In the genomic region with DNA sequence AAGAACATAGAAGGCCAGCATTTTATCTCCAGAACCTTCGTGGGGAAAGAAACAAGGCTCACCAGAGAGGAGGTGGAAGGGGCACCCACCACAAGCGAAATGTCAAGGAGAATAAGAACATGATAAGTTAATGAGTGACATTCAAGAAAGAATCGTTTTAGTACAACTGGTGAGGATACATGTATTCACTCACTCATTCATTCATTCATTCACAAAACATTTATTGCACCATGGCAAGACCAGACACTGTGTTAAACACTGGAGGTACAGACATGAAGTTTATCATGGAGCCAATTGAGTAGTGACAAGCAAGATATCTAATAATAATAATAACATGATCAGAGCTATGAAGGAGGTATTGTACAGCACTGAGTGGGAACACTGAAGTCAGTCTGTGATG, we compare ENCODE assay signal across 36 cellular contexts. TPM values are rescaled to one million over a fixed set of nuclear protein-coding genes. Genes with fewer than 3 reads are reported as not detected.
DNase-seq lines count a peak whose midpoint lies in the region; ATAC-seq, FAIRE-seq and TF ChIP-seq lines count a peak whose summit lies in the region.
"Had no signal": no experiment of that assay in that cellular context is flagged by ENCODE, and none has a peak within 500 bp of the region (broad histone marks: within the 10 kb centered on the region; RNA-seq: fewer than 3 reads in every experiment).

No MANE protein-coding gene starts in this region.

- no peak for ATAC-seq in activated naive CD4-positive, alpha-beta T cell treated with anti-CD3 and anti-CD28 coated beads, Interleukin-2, amount 50 U/mL, for 72 hours
- no peak for ATAC-seq in GM12878
- ATAC-seq in naive thymus-derived CD8-positive, alpha-beta T cell, result no peak
- ATAC-seq: activated CD8-positive, alpha-beta T cell treated with anti-CD3 and anti-CD28 coated beads, Interleukin-2, amount 10 ng/mL, durations not matched to agents 7 days and 5 days; body of pancreas; gastrocnemius medialis had no signal

- H3K4me1 Mint-ChIP-seq in activated naive CD4-positive, alpha-beta T cell treated with anti-CD3 and anti-CD28 coated beads, Interleukin-2, amount 50 U/mL, for 24 hours, result peaks cover 31% of the 10 kb centered on the region
- H3K4me1 Mint-ChIP-seq in naive thymus-derived CD8-positive, alpha-beta T cell, result peaks cover 20 to 40% (median 28%) of the 10 kb centered on the region in 4 donors
- H3K4me1 Mint-ChIP-seq in type B pancreatic cell (ENCODE audit: unreplicated experiment), result peaks cover 12% of the 10 kb centered on the region
- peaks cover 29% of the 10 kb centered on the region for H3K4me1 Mint-ChIP-seq in activated T-helper 1 cell treated with anti-CD3 and anti-CD28 coated beads, Interleukin-12 subunit alpha, Interleukin-12 subunit beta, Interleukin-2, Interleukin-4 antibody, amounts not matched to agents 30 ng/mL and 10 ng/mL and 1 ng/mL, durations not matched to agents 14 hours and 24 hours and 36 hours (ENCODE audit: low read depth)

- no peak overlapping the region for H3K4me3 ChIP-seq in GM12878
- H3K4me3 ChIP-seq: adrenal gland, body of pancreas, gastrocnemius medialis, MG63, right atrium auricular region, smooth muscle cell, thoracic aorta had no signal

- no peak overlapping the region for H3K4me3 Mint-ChIP-seq in activated naive CD4-positive, alpha-beta T cell treated with anti-CD3 and anti-CD28 coated beads, Interleukin-2, amount 50 U/mL, for 24 hours
- peak overlapping the region in 4 of 10 donors; percentile 59 to 97 (median 70) for H3K4me3 Mint-ChIP-seq in naive thymus-derived CD8-positive, alpha-beta T cell
- peak overlapping the region; percentile 88 for H3K4me3 Mint-ChIP-seq in type B pancreatic cell
- H3K4me3 Mint-ChIP-seq in activated T-helper 1 cell treated with anti-CD3 and anti-CD28 coated beads, Interleukin-12 subunit alpha, Interleukin-12 subunit beta, Interleukin-2, Interleukin-4 antibody, amounts not matched to agents 30 ng/mL and 10 ng/mL and 1 ng/mL, durations not matched to agents 14 hours and 24 hours and 36 hours, result no peak overlapping the region
- H3K4me3 Mint-ChIP-seq: HFFc6 had no signal

- no peaks in the 10 kb centered on the region for H3K9me3 ChIP-seq in GM12878 (replicated peaks; ENCODE audit: control insufficient read depth, insufficient read depth, low read length)
- H3K9me3 ChIP-seq: adrenal gland, body of pancreas, gastrocnemius medialis, MG63, right atrium auricular region, thoracic aorta had no signal

- 78% methylated on average over 3 of the region's 3 CpGs for WGBS in GM12878 (ENCODE audit: insufficient coverage, insufficient replicate concordance, low lambda C conversion rate, missing lambda C conversion rate)

- RAD21 ChIA-PET in GM12878 (lab: Charles Lee; ENCODE audit: unreplicated experiment), result interaction anchor here (2.0 to 5.3 kb wide), 2 partner anchors 67 to 118 kb away, joined by 8 to 28 read pairs; no protein-coding TSS in a partner anchor

- no peak for TF ChIP-seq RAD21 in GM12878 (IDR thresholded peaks at IDR 0.05; ENCODE audit: insufficient read depth, low read depth, low read length)

- no peak for TF ChIP-seq POLR2A in GM12878 (IDR thresholded peaks at IDR 0.05; ENCODE audit: low read depth, low read length)

- H3K36me3 Mint-ChIP-seq in activated naive CD4-positive, alpha-beta T cell treated with anti-CD3 and anti-CD28 coated beads, Interleukin-2, amount 50 U/mL, for 24 hours, result no peaks in the 10 kb centered on the region
- peaks cover 9 to 11% of the 10 kb centered on the region in 2 donors for H3K36me3 Mint-ChIP-seq in activated naive CD4-positive, alpha-beta T cell treated with anti-CD3 and anti-CD28 coated beads, Interleukin-2, amount 50 U/mL, for 72 hours
- H3K36me3 Mint-ChIP-seq in naive thymus-derived CD8-positive, alpha-beta T cell, result no peaks in the 10 kb centered on the region
- no peaks in the 10 kb centered on the region for H3K36me3 Mint-ChIP-seq in type B pancreatic cell
- peaks cover 10% of the 10 kb centered on the region for H3K36me3 Mint-ChIP-seq in activated T-helper 1 cell treated with anti-CD3 and anti-CD28 coated beads, Interleukin-12 subunit alpha, Interleukin-12 subunit beta, Interleukin-2, Interleukin-4 antibody, amounts not matched to agents 30 ng/mL and 10 ng/mL and 1 ng/mL, durations not matched to agents 14 hours and 24 hours and 36 hours (ENCODE audit: low read depth)

- DNase-seq in activated naive CD4-positive, alpha-beta T cell treated with anti-CD3 and anti-CD28 coated beads, Interleukin-2, amount 50 U/mL, for 72 hours (ENCODE audit: low spot score in 2 of 2), result no peak
- DNase-seq in GM12878 (ENCODE audit: low read depth, low spot score), result no peak
- no peak for DNase-seq in naive thymus-derived CD8-positive, alpha-beta T cell
- no peak for DNase-seq in type B pancreatic cell (ENCODE audit: extremely low spot score, unreplicated experiment)
- no peak for DNase-seq in medulla oblongata (ENCODE audit: extremely low spot score)
- DNase-seq in activated T-helper 1 cell treated with anti-CD3 and anti-CD28 coated beads, Interleukin-12 subunit alpha, Interleukin-12 subunit beta, Interleukin-2, Interleukin-4 antibody, amounts not matched to agents 30 ng/mL and 10 ng/mL and 1 ng/mL, durations not matched to agents 14 hours and 24 hours and 36 hours (ENCODE audit: low spot score), result no peak
- no peak for DNase-seq in NCI-H1694 (lab: John Stamatoyannopoulos, UW)
- DNase-seq: activated CD4-positive, alpha-beta T cell treated with anti-CD3 and anti-CD28 coated beads for 4 hours; activated CD8-positive, alpha-beta T cell treated with anti-CD3 and anti-CD28 coated beads, Interleukin-2, amount 10 ng/mL, durations not matched to agents 7 days and 5 days; activated gamma-delta T cell; activated T-cell treated with anti-CD3 and anti-CD28 coated beads for 4 hours; adrenal gland; body of pancreas; DMS153; gastrocnemius medialis; HFFc6; kidney glomerular epithelial cell; MG63; NCI-H1105 treated with DMSO at 0.1 percent for 48 hours; NCI-H1930; NCI-H2171 treated with DMSO at 0.1 percent for 48 hours; NCI-H526; posterior cingulate gyrus; stimulated activated CD4-positive, alpha-beta T cell treated with anti-CD3 and anti-CD28 coated beads, Interleukin-1b, Interleukin-23, amount 100 ng/mL, for 48 hours; SW 1271; T-helper 9 cell had no signal

- in situ Hi-C loops in GM12878 (cut with MboI), result loop anchor here (5.0 kb wide), 1 partner anchor 120 kb away; no protein-coding TSS in a partner anchor

- H3K36me3 ChIP-seq in GM12878 (ENCODE audit: control insufficient read depth in 2 of 2, insufficient read depth in 2 of 2, low read length in 1 of 2), result no peaks in the 10 kb centered on the region
- H3K36me3 ChIP-seq: adrenal gland, gastrocnemius medialis, MG63, right atrium auricular region, thoracic aorta had no signal

- no peak for FAIRE-seq in GM12878 (lab: Jason Lieb, UNC)
- FAIRE-seq: A204.1, endothelial cell of umbilical vein, H1, RCC 7860 had no signal

- no peaks in the 10 kb centered on the region for H4K20me1 ChIP-seq in GM12878 (ENCODE audit: control insufficient read depth, insufficient read depth)

- H3K4me1 ChIP-seq in GM12878 (ENCODE audit: control insufficient read depth, insufficient read depth, low read length), result peaks cover 16% of the 10 kb centered on the region

- H3K9me3 Mint-ChIP-seq in activated naive CD4-positive, alpha-beta T cell treated with anti-CD3 and anti-CD28 coated beads, Interleukin-2, amount 50 U/mL, for 24 hours, result no peaks in the 10 kb centered on the region
- no peaks in the 10 kb centered on the region for H3K9me3 Mint-ChIP-seq in activated naive CD4-positive, alpha-beta T cell treated with anti-CD3 and anti-CD28 coated beads, Interleukin-2, amount 50 U/mL, for 72 hours
- H3K9me3 Mint-ChIP-seq in naive thymus-derived CD8-positive, alpha-beta T cell, result peaks cover 0 to 10% (median 0%) of the 10 kb centered on the region in 9 donors
- H3K9me3 Mint-ChIP-seq in type B pancreatic cell, result no peaks in the 10 kb centered on the region
- peaks cover 11% of the 10 kb centered on the region for H3K9me3 Mint-ChIP-seq in activated T-helper 1 cell treated with anti-CD3 and anti-CD28 coated beads, Interleukin-12 subunit alpha, Interleukin-12 subunit beta, Interleukin-2, Interleukin-4 antibody, amounts not matched to agents 30 ng/mL and 10 ng/mL and 1 ng/mL, durations not matched to agents 14 hours and 24 hours and 36 hours
- H3K9me3 Mint-ChIP-seq: stimulated activated naive CD8-positive, alpha-beta T cell treated with anti-CD3 and anti-CD28 coated beads, Interleukin-15, Interleukin-2, amounts not matched to agents 100 ng/mL and 50 ng/mL, for 24 hours had no signal

- peak overlapping the region; percentile 56 for H3K27ac Mint-ChIP-seq in activated naive CD4-positive, alpha-beta T cell treated with anti-CD3 and anti-CD28 coated beads, Interleukin-2, amount 50 U/mL, for 24 hours
- no peak overlapping the region for H3K27ac Mint-ChIP-seq in activated naive CD4-positive, alpha-beta T cell treated with anti-CD3 and anti-CD28 coated beads, Interleukin-2, amount 50 U/mL, for 72 hours
- H3K27ac Mint-ChIP-seq in naive thymus-derived CD8-positive, alpha-beta T cell, result peak overlapping the region in 8 of 10 donors; percentile 22 to 96 (median 94)
- peak overlapping the region; percentile 96 for H3K27ac Mint-ChIP-seq in type B pancreatic cell
- no peak overlapping the region for H3K27ac Mint-ChIP-seq in activated T-helper 1 cell treated with anti-CD3 and anti-CD28 coated beads, Interleukin-12 subunit alpha, Interleukin-12 subunit beta, Interleukin-2, Interleukin-4 antibody, amounts not matched to agents 30 ng/mL and 10 ng/mL and 1 ng/mL, durations not matched to agents 14 hours and 24 hours and 36 hours
- H3K27ac Mint-ChIP-seq: HFFc6; stimulated activated naive CD8-positive, alpha-beta T cell treated with anti-CD3 and anti-CD28 coated beads, Interleukin-15, Interleukin-2, amounts not matched to agents 100 ng/mL and 50 ng/mL, for 24 hours had no signal

- H3K27me3 ChIP-seq in GM12878 (replicated peaks in 1 of 2; ENCODE audit: control insufficient read depth in 2 of 2, insufficient read depth in 2 of 2, low read length in 1 of 2), result no peaks in the 10 kb centered on the region
- H3K27me3 ChIP-seq: adrenal gland, body of pancreas, gastrocnemius medialis, MG63, right atrium auricular region had no signal

- H3K27me3 Mint-ChIP-seq in activated naive CD4-positive, alpha-beta T cell treated with anti-CD3 and anti-CD28 coated beads, Interleukin-2, amount 50 U/mL, for 24 hours, result no peaks in the 10 kb centered on the region
- peaks cover 0 to 4% (median 0%) of the 10 kb centered on the region in 5 donors for H3K27me3 Mint-ChIP-seq in naive thymus-derived CD8-positive, alpha-beta T cell
- H3K27me3 Mint-ChIP-seq in type B pancreatic cell, result no peaks in the 10 kb centered on the region
- H3K27me3 Mint-ChIP-seq in activated T-helper 1 cell treated with anti-CD3 and anti-CD28 coated beads, Interleukin-12 subunit alpha, Interleukin-12 subunit beta, Interleukin-2, Interleukin-4 antibody, amounts not matched to agents 30 ng/mL and 10 ng/mL and 1 ng/mL, durations not matched to agents 14 hours and 24 hours and 36 hours (ENCODE audit: insufficient read depth), result no peaks in the 10 kb centered on the region
- H3K27me3 Mint-ChIP-seq: stimulated activated naive CD8-positive, alpha-beta T cell treated with anti-CD3 and anti-CD28 coated beads, Interleukin-15, Interleukin-2, amounts not matched to agents 100 ng/mL and 50 ng/mL, for 24 hours had no signal

- CTCF ChIA-PET in GM12878 (lab: Yijun Ruan, JAX), result interaction anchor here (0.8 to 3.0 kb wide), 5 partner anchors 8 to 120 kb away, joined by 3 to 10 read pairs (median 4); no protein-coding TSS in a partner anchor

- BruUV-seq in GM12878 (replicated peaks; lab: Mats Ljungman, UMichigan), result no TSS peak

- peaks cover 20% of the 10 kb centered on the region for H3K79me2 ChIP-seq in GM12878 (ENCODE audit: control insufficient read depth, insufficient read depth, low read length)

- H3K27ac ChIP-seq in GM12878 (ENCODE audit: control insufficient read depth, insufficient read depth), result no peak overlapping the region
- H3K27ac ChIP-seq: KMS-11 had no signal

- no peak overlapping the region for H2AFZ ChIP-seq in GM12878 (ENCODE audit: control insufficient read depth, low read depth, low read length)

- TF ChIP-seq EP300 in GM12878 (IDR thresholded peaks at IDR 0.05; ENCODE audit: borderline replicate concordance in 1 of 2, control insufficient read depth in 1 of 2, low read depth in 2 of 2, low read length in 2 of 2), result no peak

- POLR2A ChIA-PET in GM12878 (lab: Charles Lee), result no interaction called here
- POLR2A ChIA-PET in naive thymus-derived CD8-positive, alpha-beta T cell (lab: Charles Lee), result interaction anchor here (1.4 kb wide), 1 partner anchor 66 kb away, joined by 3 read pairs; no protein-coding TSS in a partner anchor

- TF ChIP-seq CTCF in GM12878 (IDR thresholded peaks at IDR 0.05 in 2 of 3, conservative IDR thresholded peaks at IDR 0.05 in 1 of 3; ENCODE audit: control insufficient read depth in 2 of 3, extremely low read depth in 1 of 3, insufficient read depth in 1 of 3, low read depth in 3 of 3, low read length in 3 of 3), result no peak
- TF ChIP-seq CTCF in type B pancreatic cell (conservative IDR thresholded peaks at IDR 0.05), result no peak

- intact Hi-C loops in GM12878 (cut with micrococcal nuclease; ENCODE audit: unreplicated experiment), result loop anchor here (10.0 kb wide), 1 partner anchor 162 kb away; no protein-coding TSS in a partner anchor
- intact Hi-C loops in activated T-helper 1 cell treated with anti-CD3 and anti-CD28 coated beads, Interleukin-12 subunit alpha, Interleukin-12 subunit beta, Interleukin-2, Interleukin-4 antibody, amounts not matched to agents 30 ng/mL and 10 ng/mL and 1 ng/mL, durations not matched to agents 14 hours and 24 hours and 36 hours (cut with micrococcal nuclease), result no loop called here

- no peak overlapping the region for H3K9ac ChIP-seq in GM12878 (ENCODE audit: control insufficient read depth, insufficient read depth, low read length)
- H3K9ac ChIP-seq: KMS-11 had no signal

- no peak overlapping the region for H3K4me2 ChIP-seq in GM12878 (ENCODE audit: control insufficient read depth, insufficient read depth)
- H3K4me2 ChIP-seq: KMS-11, smooth muscle cell had no signal

- SMC1A ChIA-PET in GM12878 (lab: Charles Lee; ENCODE audit: uncharacterized antibody, unreplicated experiment), result interaction anchor here (1.5 to 12.0 kb wide), 2 partner anchors 69 kb away, joined by 4 to 202 read pairs; no protein-coding TSS in a partner anchor

RNA-seq across cellular contexts. Expression of a gene that starts 1.7 kb away (rescaled TPM):
- total RNA-seq in activated naive CD4-positive, alpha-beta T cell treated with anti-CD3 and anti-CD28 coated beads, Interleukin-2, amount 50 U/mL, for 72 hours, result 10 to 100 TPM in 1 of 2 donors, 1 to 10 TPM in 1; 8.4 to 12.6 TPM
- total RNA-seq in GM12878 (2013; cell fraction: nucleolus; rRNA removed), result 35.6 and 39.6 TPM in 2 replicates
- total RNA-seq in GM12878 (2014; rRNA removed) (20.1 and 20.4 TPM in 2 replicates), GM12878 (2014; rRNA removed; fragmentation: Illumina TruSeq; extraction: Trizol) (10.2 and 11.8 TPM in 2 replicates), GM12878 (2021) (16.1 and 16.8 TPM in 2 replicates), type B pancreatic cell (ENCODE audit: low replicate concordance) (11.2 and 15.6 TPM in 2 replicates)
- 2.0 TPM for polyA plus RNA-seq in GM12878 (2011; ENCODE audit: low read depth)
- polyA plus RNA-seq in GM12878 (2011; rRNA removed) (9.3 and 15.3 TPM in 2 replicates), GM12878 (2014; fragmentation: Illumina TruSeq; extraction: Trizol) (10.5 and 12.9 TPM in 2 replicates), GM12878 (2014; fragmentation: Nextera tagmentation; extraction: Ambion mirVana) (1 to 10 TPM; 3.1 to 4.0 TPM), GM12878 (2014; rRNA removed) (9.6 and 9.7 TPM in 2 replicates), GM12878 (2016; fragmentation: Nextera tagmentation; extraction: Ambion mirVana) (1 to 10 TPM; 1.2 to 1.6 TPM)
- 3.2 and 3.8 TPM in 2 replicates for polyA plus RNA-seq in GM12878 (2011; cell fraction: cytosol; rRNA removed)
- polyA plus RNA-seq in GM12878 (2011; cell fraction: nucleus; rRNA removed), result 4.7 and 4.9 TPM in 2 replicates
- polyA plus RNA-seq in GM12878 (2012), result 5.0 and 5.9 TPM in 2 replicates
- polyA minus RNA-seq in GM12878 (2011; rRNA and poly(A)+ RNA removed), result 5.7 and 8.9 TPM in 2 replicates
- 4.8 and 4.9 TPM in 2 replicates for polyA minus RNA-seq in GM12878 (2011; cell fraction: cytosol; rRNA and poly(A)+ RNA removed)
- 19.3 and 41.0 TPM in 2 replicates for polyA minus RNA-seq in GM12878 (2011; cell fraction: nucleus; rRNA and poly(A)+ RNA removed)
- 10 to 100 TPM; 28.8 to 29.4 TPM for total RNA-seq in naive thymus-derived CD8-positive, alpha-beta T cell
- 1 to 10 TPM; 1.1 to 2.3 (median 2.2) TPM for polyA plus RNA-seq in naive thymus-derived CD8-positive, alpha-beta T cell
- total RNA-seq in activated T-helper 1 cell treated with anti-CD3 and anti-CD28 coated beads, Interleukin-12 subunit alpha, Interleukin-12 subunit beta, Interleukin-2, Interleukin-4 antibody, amounts not matched to agents 30 ng/mL and 10 ng/mL and 1 ng/mL, durations not matched to agents 14 hours and 24 hours and 36 hours, result 8.4 and 9.3 TPM in 2 replicates

Comparison
In these comparisons a context has a peak if more than half of its experiments do, and no peak if none do; other contexts are left out.
1. H3K27ac Mint-ChIP-seq: peak in activated naive CD4-positive, alpha-beta T cell treated with anti-CD3 and anti-CD28 coated beads, Interleukin-2, amount 50 U/mL, for 24 hours (single experiment), naive thymus-derived CD8-positive, alpha-beta T cell (8 of 10) and type B pancreatic cell (single experiment); none in activated naive CD4-positive, alpha-beta T cell treated with anti-CD3 and anti-CD28 coated beads, Interleukin-2, amount 50 U/mL, for 72 hours (0 of 2) and activated T-helper 1 cell treated with anti-CD3 and anti-CD28 coated beads, Interleukin-12 subunit alpha, Interleukin-12 subunit beta, Interleukin-2, Interleukin-4 antibody, amounts not matched to agents 30 ng/mL and 10 ng/mL and 1 ng/mL, durations not matched to agents 14 hours and 24 hours and 36 hours (single experiment).